In genomic region chr11:67120456-67120855, GRCh38 we compare ENCODE assay signal across 8 cellular contexts. TPM values are rescaled to one million over a fixed set of nuclear protein-coding genes. Genes with fewer than 3 reads are reported as not detected.
A peak's percentile ranks its signal among the peaks of the same experiment; 100 is the strongest.
DNase-seq lines count a peak whose midpoint lies in the region; ATAC-seq and TF ChIP-seq lines count a peak whose summit lies in the region.

No MANE protein-coding gene starts in this region.

- peaks cover 35% of the 10 kb centered on the region for H3K4me1 Mint-ChIP-seq in activated naive CD4-positive, alpha-beta T cell treated with anti-CD3 and anti-CD28 coated beads for 36 hours (ENCODE audit: low read depth)

- no peaks in the 10 kb centered on the region for H3K27me3 Mint-ChIP-seq in activated naive CD4-positive, alpha-beta T cell treated with anti-CD3 and anti-CD28 coated beads for 36 hours (ENCODE audit: low read depth)

- 1% methylated on average over 12 of the region's 12 CpGs for WGBS in tibial nerve, 2 donors

- peaks cover 13% of the 10 kb centered on the region for H3K36me3 Mint-ChIP-seq in activated naive CD4-positive, alpha-beta T cell treated with anti-CD3 and anti-CD28 coated beads for 36 hours (ENCODE audit: low read depth)

- peak overlapping the region; percentile 92 for H3K27ac Mint-ChIP-seq in activated naive CD4-positive, alpha-beta T cell treated with anti-CD3 and anti-CD28 coated beads for 36 hours

- intact Hi-C loops in activated naive CD4-positive, alpha-beta T cell treated with anti-CD3 and anti-CD28 coated beads for 36 hours (cut with micrococcal nuclease), result loop anchor here (5.0 kb wide), 1 partner anchor 47 kb away; no protein-coding TSS in a partner anchor
- intact Hi-C loops in lower lobe of right lung (cut with DNase I), result no loop called here

- peak overlapping the region; percentile 89 for H3K4me3 ChIP-seq in astrocyte of the spinal cord (ENCODE audit: low read depth, low read length)
- peak overlapping the region; percentile 87 for H3K4me3 ChIP-seq in lower lobe of right lung
- H3K4me3 ChIP-seq in tibial nerve, result peak overlapping the region; percentile 86 to 98 (median 88)

- peak overlapping the region; percentile 97 for H3K4me3 Mint-ChIP-seq in activated naive CD4-positive, alpha-beta T cell treated with anti-CD3 and anti-CD28 coated beads for 36 hours

- in situ Hi-C loops in astrocyte of the spinal cord (cut with HindIII; ENCODE audit: low sequenced_read_pairs), result no loop called here

- H3K27ac ChIP-seq in lower lobe of right lung (peak overlapping the region; percentile 96), tibial nerve (peak overlapping the region; percentile 91 to 99 (median 98)), caudate nucleus (ENCODE audit: low read depth, low read length) (no peak overlapping the region)

- H3K27me3 ChIP-seq in lower lobe of right lung (ENCODE audit: low read depth) (no peaks in the 10 kb centered on the region), tibial nerve (no peaks in the 10 kb centered on the region)

- CTCF ChIA-PET in activated naive CD4-positive, alpha-beta T cell treated with anti-CD3 and anti-CD28 coated beads for 36 hours (lab: Charles Lee), result no interaction called here

- H3K4me1 ChIP-seq in lower lobe of right lung (peaks cover 56% of the 10 kb centered on the region), tibial nerve (peaks cover 0 to 38% (median 14%) of the 10 kb centered on the region in 4 donors)

- ATAC-seq in lower lobe of right lung (no peak), GM21737 (IDR thresholded peaks at IDR 0.05; ENCODE audit: unreplicated experiment) (no peak), HG02840 (IDR thresholded peaks at IDR 0.05; ENCODE audit: low FRiP score, unreplicated experiment) (no peak)

- no peak for TF ChIP-seq POLR2A in tibial nerve (IDR thresholded peaks at IDR 0.05)

- TF ChIP-seq EP300 in tibial nerve (IDR thresholded peaks at IDR 0.05), result no peak

- no peaks in the 10 kb centered on the region for H3K9me3 Mint-ChIP-seq in activated naive CD4-positive, alpha-beta T cell treated with anti-CD3 and anti-CD28 coated beads for 36 hours

- no peaks in the 10 kb centered on the region for H3K9me3 ChIP-seq in lower lobe of right lung
- H3K9me3 ChIP-seq in tibial nerve, result no peaks in the 10 kb centered on the region

- DNase-seq in activated naive CD4-positive, alpha-beta T cell treated with anti-CD3 and anti-CD28 coated beads for 36 hours, result no peak
- no peak for DNase-seq in activated naive CD4-positive, alpha-beta T cell treated with Interleukin-2 at 50 U/mL for 16 hours
- DNase-seq in astrocyte of the spinal cord (ENCODE audit: low read depth, low spot score) (no peak), lower lobe of right lung (no peak), tibial nerve (ENCODE audit: low spot score in 2 of 2) (no peak), caudate nucleus (lab: John Stamatoyannopoulos, UW) (no peak)

- TF ChIP-seq CTCF in astrocyte of the spinal cord (IDR thresholded peaks at IDR 0.05; ENCODE audit: low read depth, low read length) (no peak), lower lobe of right lung (IDR thresholded peaks at IDR 0.05) (no peak), tibial nerve (IDR thresholded peaks at IDR 0.05) (no peak)

- H3K36me3 ChIP-seq in lower lobe of right lung (peaks cover 25% of the 10 kb centered on the region), tibial nerve (peaks cover 0 to 10% (median 0%) of the 10 kb centered on the region in 3 donors)

RNA-seq across cellular contexts. Expression of gene KDM2A, which starts 1.4 kb away (rescaled TPM):
- 10 to 100 TPM; 57.7 to 58.8 TPM for total RNA-seq in activated naive CD4-positive, alpha-beta T cell treated with anti-CD3 and anti-CD28 coated beads for 36 hours
- total RNA-seq in lower lobe of right lung (80.5 TPM), tibial nerve (100 to 1,000 TPM in 1 of 4 donors, 10 to 100 TPM in 3; 40.9 to 106 (median 67.4) TPM)
